In genomic region chr9:108897324-108898096, GRCh38 we compare ENCODE assay signal across 1 cellular context.
TF ChIP-seq lines count a peak whose summit lies in the region.

No MANE protein-coding gene starts in this region.

TF ChIP-seq in HepG2, 621 proteins besides CTCF, POLR2A, EP300 and RAD21 (continues in another document):
- TF ChIP-seq NCOA2 (CRISPR knock-in tag; IDR thresholded peaks at IDR 0.05) (peak; percentile 51; the same call in 1 of the 2 replicates), FOXA3 (CRISPR knock-in tag; IDR thresholded peaks at IDR 0.05) (peak; percentile 42; the same call in 1 of the 2 replicates), DZIP1 (CRISPR knock-in tag; IDR thresholded peaks at IDR 0.05) (no peak), CREM (IDR thresholded peaks at IDR 0.05) (peak; percentile 23; the same call in 1 of the 2 replicates), CREM (CRISPR knock-in tag; IDR thresholded peaks at IDR 0.05) (no peak), ZFX (CRISPR knock-in tag; IDR thresholded peaks at IDR 0.05; ENCODE audit: low read depth) (no peak), KLF16 (CRISPR knock-in tag; IDR thresholded peaks at IDR 0.05) (peak in 1 of 2 experiments; percentile 32; a peak in 1 of 4 replicates), GATA4 (IDR thresholded peaks at IDR 0.05; ENCODE audit: borderline replicate concordance, low read depth) (no peak), ARID5B (CRISPR knock-in tag; IDR thresholded peaks at IDR 0.05) (peak; percentile 47; the same call in 1 of the 2 replicates), ZNF780A (CRISPR knock-in tag; IDR thresholded peaks at IDR 0.05) (no peak), KLF15 (CRISPR knock-in tag; IDR thresholded peaks at IDR 0.05; ENCODE audit: borderline replicate concordance) (no peak), RCOR2 (CRISPR knock-in tag; IDR thresholded peaks at IDR 0.05) (no peak), NR2F6 (IDR thresholded peaks at IDR 0.05) (peak; percentile 10; the same call in 1 of the 2 replicates), NR2F6 (CRISPR knock-in tag; IDR thresholded peaks at IDR 0.05) (no peak), ARID3A (IDR thresholded peaks at IDR 0.05; ENCODE audit: low read depth, low read length) (no peak), SOX6 (IDR thresholded peaks at IDR 0.05) (no peak), SOX6 (CRISPR knock-in tag; IDR thresholded peaks at IDR 0.05) (peak; percentile 38; the same call in 1 of the 2 replicates), KAT8 (CRISPR knock-in tag; IDR thresholded peaks at IDR 0.05) (no peak), FOXP1 (IDR thresholded peaks at IDR 0.05) (no peak), FOXP1 (CRISPR knock-in tag; IDR thresholded peaks at IDR 0.05) (peak; percentile 69; the same call in 1 of the 2 replicates), LCORL (IDR thresholded peaks at IDR 0.05) (no peak), LCORL (CRISPR knock-in tag; IDR thresholded peaks at IDR 0.05) (0 out of 2 replicates have a peak, but pooled peaks have one; percentile 17), TRAFD1 (CRISPR knock-in tag; IDR thresholded peaks at IDR 0.05; ENCODE audit: borderline replicate concordance) (no peak), ZNF557 (CRISPR knock-in tag; IDR thresholded peaks at IDR 0.05) (no peak), HOXD1 (CRISPR knock-in tag; IDR thresholded peaks at IDR 0.05) (no peak), PPARG (CRISPR knock-in tag; conservative IDR thresholded peaks at IDR 0.05) (no peak), SIX1 (CRISPR knock-in tag; IDR thresholded peaks at IDR 0.05; ENCODE audit: borderline replicate concordance) (peak; percentile 82; the same call in 1 of the 2 replicates), MZF1 (CRISPR knock-in tag; IDR thresholded peaks at IDR 0.05; ENCODE audit: borderline replicate concordance) (peak; percentile 97), CREB1 (IDR thresholded peaks at IDR 0.05) (no peak), CREB1 (CRISPR knock-in tag; IDR thresholded peaks at IDR 0.05) (peak; percentile 20; the same call in 1 of the 2 replicates), ZNF354B (CRISPR knock-in tag; IDR thresholded peaks at IDR 0.05) (no peak), SIX4 (CRISPR knock-in tag; IDR thresholded peaks at IDR 0.05) (peak; percentile 74), ARHGAP35 (CRISPR knock-in tag; IDR thresholded peaks at IDR 0.05; ENCODE audit: borderline replicate concordance) (no peak), ZNF609 (CRISPR knock-in tag; IDR thresholded peaks at IDR 0.05; ENCODE audit: borderline replicate concordance) (0 out of 2 replicates have a peak, but pooled peaks have one; percentile 15), ZNF7 (CRISPR knock-in tag; IDR thresholded peaks at IDR 0.05) (no peak), XRCC5 (optimal IDR thresholded peaks at IDR 0.05; ENCODE audit: low read length) (no peak), RFX5 (IDR thresholded peaks at IDR 0.05; ENCODE audit: low read depth, low read length) (no peak), ZNF547 (CRISPR knock-in tag; IDR thresholded peaks at IDR 0.05) (no peak), TARDBP (CRISPR knock-in tag; IDR thresholded peaks at IDR 0.05) (no peak), FOXA1 (IDR thresholded peaks at IDR 0.05) (no peak), FOXA1 (CRISPR knock-in tag; IDR thresholded peaks at IDR 0.05) (peak; percentile 30; the same call in 1 of the 2 replicates), GATAD2A (CRISPR knock-in tag; IDR thresholded peaks at IDR 0.05) (peak; percentile 70), ZNF24 (IDR thresholded peaks at IDR 0.05) (no peak), SOX5 (CRISPR knock-in tag; IDR thresholded peaks at IDR 0.05; ENCODE audit: borderline replicate concordance) (peak; percentile 20; the same call in 1 of the 2 replicates)
- TF ChIP-seq, protein P1, sequence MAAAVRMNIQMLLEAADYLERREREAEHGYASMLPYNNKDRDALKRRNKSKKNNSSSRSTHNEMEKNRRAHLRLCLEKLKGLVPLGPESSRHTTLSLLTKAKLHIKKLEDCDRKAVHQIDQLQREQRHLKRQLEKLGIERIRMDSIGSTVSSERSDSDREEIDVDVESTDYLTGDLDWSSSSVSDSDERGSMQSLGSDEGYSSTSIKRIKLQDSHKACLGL (CRISPR knock-in tag; IDR thresholded peaks at IDR 0.05): no peak
- TF ChIP-seq, protein P2, sequence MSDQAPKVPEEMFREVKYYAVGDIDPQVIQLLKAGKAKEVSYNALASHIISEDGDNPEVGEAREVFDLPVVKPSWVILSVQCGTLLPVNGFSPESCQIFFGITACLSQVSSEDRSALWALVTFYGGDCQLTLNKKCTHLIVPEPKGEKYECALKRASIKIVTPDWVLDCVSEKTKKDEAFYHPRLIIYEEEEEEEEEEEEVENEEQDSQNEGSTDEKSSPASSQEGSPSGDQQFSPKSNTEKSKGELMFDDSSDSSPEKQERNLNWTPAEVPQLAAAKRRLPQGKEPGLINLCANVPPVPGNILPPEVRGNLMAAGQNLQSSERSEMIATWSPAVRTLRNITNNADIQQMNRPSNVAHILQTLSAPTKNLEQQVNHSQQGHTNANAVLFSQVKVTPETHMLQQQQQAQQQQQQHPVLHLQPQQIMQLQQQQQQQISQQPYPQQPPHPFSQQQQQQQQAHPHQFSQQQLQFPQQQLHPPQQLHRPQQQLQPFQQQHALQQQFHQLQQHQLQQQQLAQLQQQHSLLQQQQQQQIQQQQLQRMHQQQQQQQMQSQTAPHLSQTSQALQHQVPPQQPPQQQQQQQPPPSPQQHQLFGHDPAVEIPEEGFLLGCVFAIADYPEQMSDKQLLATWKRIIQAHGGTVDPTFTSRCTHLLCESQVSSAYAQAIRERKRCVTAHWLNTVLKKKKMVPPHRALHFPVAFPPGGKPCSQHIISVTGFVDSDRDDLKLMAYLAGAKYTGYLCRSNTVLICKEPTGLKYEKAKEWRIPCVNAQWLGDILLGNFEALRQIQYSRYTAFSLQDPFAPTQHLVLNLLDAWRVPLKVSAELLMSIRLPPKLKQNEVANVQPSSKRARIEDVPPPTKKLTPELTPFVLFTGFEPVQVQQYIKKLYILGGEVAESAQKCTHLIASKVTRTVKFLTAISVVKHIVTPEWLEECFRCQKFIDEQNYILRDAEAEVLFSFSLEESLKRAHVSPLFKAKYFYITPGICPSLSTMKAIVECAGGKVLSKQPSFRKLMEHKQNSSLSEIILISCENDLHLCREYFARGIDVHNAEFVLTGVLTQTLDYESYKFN (CRISPR knock-in tag; conservative IDR thresholded peaks at IDR 0.05): 0 out of 2 replicates have a peak, but pooled peaks have one; percentile 20
- TF ChIP-seq, protein P3, sequence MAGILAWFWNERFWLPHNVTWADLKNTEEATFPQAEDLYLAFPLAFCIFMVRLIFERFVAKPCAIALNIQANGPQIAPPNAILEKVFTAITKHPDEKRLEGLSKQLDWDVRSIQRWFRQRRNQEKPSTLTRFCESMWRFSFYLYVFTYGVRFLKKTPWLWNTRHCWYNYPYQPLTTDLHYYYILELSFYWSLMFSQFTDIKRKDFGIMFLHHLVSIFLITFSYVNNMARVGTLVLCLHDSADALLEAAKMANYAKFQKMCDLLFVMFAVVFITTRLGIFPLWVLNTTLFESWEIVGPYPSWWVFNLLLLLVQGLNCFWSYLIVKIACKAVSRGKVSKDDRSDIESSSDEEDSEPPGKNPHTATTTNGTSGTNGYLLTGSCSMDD (CRISPR knock-in tag; IDR thresholded peaks at IDR 0.05): no peak
